Comparison of ENCODE assay signal across 9 cellular contexts in the genomic region with DNA sequence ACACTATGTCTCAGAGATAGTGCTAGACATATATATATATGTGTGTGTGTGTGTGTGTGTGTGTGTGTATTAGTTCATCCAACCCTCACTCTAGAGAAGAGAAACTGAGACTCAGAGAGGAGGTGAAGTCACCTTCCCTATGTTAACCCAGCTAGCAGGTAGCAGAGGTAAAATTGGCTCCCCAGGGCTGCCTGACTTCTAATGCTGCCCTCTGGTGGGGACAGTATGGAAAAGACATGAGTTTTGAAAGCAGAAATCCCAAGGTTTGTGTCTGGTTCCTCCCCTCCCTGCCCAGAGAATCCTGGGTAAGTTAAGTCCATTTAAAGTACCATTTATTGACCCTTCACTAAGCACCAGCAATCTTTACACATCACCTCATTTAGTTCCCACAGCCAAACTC.
DNase-seq lines count a peak whose midpoint lies in the region; ATAC-seq and TF ChIP-seq lines count a peak whose summit lies in the region.
"Had no signal": no experiment of that assay in that cellular context is flagged by ENCODE, and none has a peak within 500 bp of the region (broad histone marks: within the 10 kb centered on the region; RNA-seq: fewer than 3 reads in every experiment).

No MANE protein-coding gene starts in this region.

- no peaks in the 10 kb centered on the region for H3K27me3 ChIP-seq in MM.1S (replicated peaks; ENCODE audit: insufficient read depth, low read length)
- H3K27me3 ChIP-seq in mammary epithelial cell (ENCODE audit: insufficient read depth, low read length) = no peaks in the 10 kb centered on the region
- H3K27me3 ChIP-seq: tibial nerve had no signal

- H3K27ac ChIP-seq in MM.1S (ENCODE audit: low read length) = no peak overlapping the region
- H3K27ac ChIP-seq in mammary epithelial cell (ENCODE audit: insufficient read depth, low read depth, low read length) = no peak overlapping the region
- H3K27ac ChIP-seq: tibial nerve had no signal

- intact Hi-C loops in mammary epithelial cell (cut with micrococcal nuclease) = loop anchor here (1.0 to 10.0 kb wide), 4 partner anchors 53 to 144 kb away; a partner anchor contains a TSS

- TF ChIP-seq CTCF in MM.1S (IDR thresholded peaks at IDR 0.05; ENCODE audit: low read length) = peak; percentile 68
- TF ChIP-seq CTCF in mammary epithelial cell (conservative IDR thresholded peaks at IDR 0.05 in 1 of 2, IDR thresholded peaks at IDR 0.05 in 1 of 2; ENCODE audit: extremely low read depth in 1 of 2, insufficient read depth in 1 of 2, low read depth in 1 of 2, low read length in 2 of 2) = peak; percentile 51 to 71

- no peaks in the 10 kb centered on the region for H3K9me3 Mint-ChIP-seq in activated naive CD8-positive, alpha-beta T cell treated with anti-CD3 and anti-CD28 coated beads, Interleukin-2, amount 50 U/mL, for 24 hours
- peaks cover 6% of the 10 kb centered on the region for H3K9me3 Mint-ChIP-seq in activated naive CD8-positive, alpha-beta T cell treated with anti-CD3 and anti-CD28 coated beads for 36 hours

- CTCF ChIA-PET in mammary epithelial cell (lab: Charles Lee; ENCODE audit: low non-redundant PET) = interaction anchor here (0.6 to 0.7 kb wide), 4 partner anchors 22 to 147 kb away, joined by 3 to 5 read pairs (median 4); no protein-coding TSS in a partner anchor

- H3K4me3 ChIP-seq in MM.1S (ENCODE audit: low read length) = no peak overlapping the region
- H3K4me3 ChIP-seq in mammary epithelial cell (replicated peaks in 1 of 3; ENCODE audit: insufficient read depth in 1 of 3, low read depth in 2 of 3, low read length in 3 of 3) = no peak overlapping the region
- H3K4me3 ChIP-seq: tibial nerve had no signal

- H3K4me3 Mint-ChIP-seq in activated naive CD8-positive, alpha-beta T cell treated with anti-CD3 and anti-CD28 coated beads, Interleukin-2, amount 50 U/mL, for 24 hours = no peak overlapping the region
- no peak overlapping the region for H3K4me3 Mint-ChIP-seq in activated naive CD8-positive, alpha-beta T cell treated with anti-CD3 and anti-CD28 coated beads for 36 hours

- no peaks in the 10 kb centered on the region for H3K36me3 ChIP-seq in MM.1S (replicated peaks; ENCODE audit: insufficient read depth, low read length)
- H3K36me3 ChIP-seq in mammary epithelial cell (ENCODE audit: insufficient read depth, low read length) = no peaks in the 10 kb centered on the region
- H3K36me3 ChIP-seq: tibial nerve had no signal

- peaks cover 2% of the 10 kb centered on the region for H3K36me3 Mint-ChIP-seq in activated naive CD8-positive, alpha-beta T cell treated with anti-CD3 and anti-CD28 coated beads, Interleukin-2, amount 50 U/mL, for 24 hours (ENCODE audit: low read depth)
- H3K36me3 Mint-ChIP-seq in activated naive CD8-positive, alpha-beta T cell treated with anti-CD3 and anti-CD28 coated beads for 36 hours = peaks cover 2% of the 10 kb centered on the region

- H3K79me2 ChIP-seq in MM.1S (ENCODE audit: low read length) (no peaks in the 10 kb centered on the region), mammary epithelial cell (ENCODE audit: insufficient read depth, low read length) (no peaks in the 10 kb centered on the region)

- dilution Hi-C loops in mammary epithelial cell (cut with HindIII; ENCODE audit: low sequenced_read_pairs) = no loop called here

- no peak overlapping the region for H2AFZ ChIP-seq in MM.1S (ENCODE audit: low read length)
- H2AFZ ChIP-seq in mammary epithelial cell (ENCODE audit: low read depth, low read length) = no peak overlapping the region

- in situ Hi-C loops in mammary epithelial cell (cut with MboI; ENCODE audit: low sequenced_read_pairs in 2 of 2) = loop anchor here in 1 of 2 donors (10.0 kb wide), 1 partner anchor 113 kb away; no protein-coding TSS in a partner anchor

- BruUV-seq in mammary epithelial cell (replicated peaks; lab: Mats Ljungman, UMichigan) = no TSS peak

- H3K27ac Mint-ChIP-seq in activated naive CD8-positive, alpha-beta T cell treated with anti-CD3 and anti-CD28 coated beads, Interleukin-2, amount 50 U/mL, for 24 hours = no peak overlapping the region
- H3K27ac Mint-ChIP-seq in activated naive CD8-positive, alpha-beta T cell treated with anti-CD3 and anti-CD28 coated beads for 36 hours = no peak overlapping the region

- H3K27me3 Mint-ChIP-seq in activated naive CD8-positive, alpha-beta T cell treated with anti-CD3 and anti-CD28 coated beads, Interleukin-2, amount 50 U/mL, for 24 hours = peaks cover 17% of the 10 kb centered on the region
- peaks cover 26% of the 10 kb centered on the region for H3K27me3 Mint-ChIP-seq in activated naive CD8-positive, alpha-beta T cell treated with anti-CD3 and anti-CD28 coated beads for 36 hours

- H3K4me1 ChIP-seq in MM.1S (ENCODE audit: low read length) = no peaks in the 10 kb centered on the region
- H3K4me1 ChIP-seq in mammary epithelial cell (ENCODE audit: insufficient read depth, low read length) = no peaks in the 10 kb centered on the region
- H3K4me1 ChIP-seq: tibial nerve had no signal

- H3K9me3 ChIP-seq in MM.1S (replicated peaks; ENCODE audit: insufficient read depth, low read length) = no peaks in the 10 kb centered on the region
- H3K9me3 ChIP-seq in mammary epithelial cell (replicated peaks; ENCODE audit: insufficient read depth, low read length) = no peaks in the 10 kb centered on the region

- H3K9ac ChIP-seq in MM.1S (ENCODE audit: low read length) (no peak overlapping the region), mammary epithelial cell (ENCODE audit: insufficient read depth, low read length) (no peak overlapping the region)

- H3K9me2 ChIP-seq in MM.1S (replicated peaks; ENCODE audit: insufficient read depth, low read length) = no peaks in the 10 kb centered on the region

- no peaks in the 10 kb centered on the region for H3F3A ChIP-seq in MM.1S (ENCODE audit: insufficient read depth, low read length)

- no peaks in the 10 kb centered on the region for H3K4me1 Mint-ChIP-seq in activated naive CD8-positive, alpha-beta T cell treated with anti-CD3 and anti-CD28 coated beads, Interleukin-2, amount 50 U/mL, for 24 hours
- no peaks in the 10 kb centered on the region for H3K4me1 Mint-ChIP-seq in activated naive CD8-positive, alpha-beta T cell treated with anti-CD3 and anti-CD28 coated beads for 36 hours

- DNase-seq in activated naive CD8-positive, alpha-beta T cell treated with anti-CD3 and anti-CD28 coated beads, Interleukin-2, amount 50 U/mL, for 24 hours = peak; percentile 20
- no peak for DNase-seq in activated naive CD8-positive, alpha-beta T cell treated with anti-CD3 and anti-CD28 coated beads for 36 hours
- DNase-seq in MM.1S (peak; percentile 60), mammary epithelial cell (peak; percentile 29), activated gamma-delta T cell (lab: John Stamatoyannopoulos, UW) (no peak)
- peak; percentile 26 for DNase-seq in stimulated activated CD8-positive, alpha-beta memory T cell treated with anti-CD3 and anti-CD28 coated beads, Interleukin-4, amount 100 ng/mL, for 48 hours

- no peak for ATAC-seq in activated naive CD8-positive, alpha-beta T cell treated with anti-CD3 and anti-CD28 coated beads, Interleukin-2, amount 50 U/mL, for 24 hours
- ATAC-seq in HG03469 (IDR thresholded peaks at IDR 0.05; ENCODE audit: unreplicated experiment) = no peak
- ATAC-seq in activated CD4-positive, CD25-positive, alpha-beta regulatory T cell treated with anti-CD3 and anti-CD28 coated beads, Interleukin-2, amount 50 U/mL, for 24 hours = no peak

- H3K4me2 ChIP-seq in MM.1S (ENCODE audit: low read depth, low read length) = no peak overlapping the region
- H3K4me2 ChIP-seq in mammary epithelial cell (ENCODE audit: insufficient read depth, low read depth, low read length) = no peak overlapping the region

- H4K20me1 ChIP-seq in MM.1S (ENCODE audit: insufficient read depth, low read length) = no peaks in the 10 kb centered on the region
- H4K20me1 ChIP-seq in mammary epithelial cell (ENCODE audit: insufficient read depth, low read length) = no peaks in the 10 kb centered on the region

Comparison
In these comparisons a context has a peak if more than half of its experiments do, and no peak if none do; other contexts are left out.
1. DNase-seq: peak in activated naive CD8-positive, alpha-beta T cell treated with anti-CD3 and anti-CD28 coated beads, Interleukin-2, amount 50 U/mL, for 24 hours (single experiment), MM.1S (single experiment), mammary epithelial cell (single experiment) and stimulated activated CD8-positive, alpha-beta memory T cell treated with anti-CD3 and anti-CD28 coated beads, Interleukin-4, amount 100 ng/mL, for 48 hours (single experiment); none in activated naive CD8-positive, alpha-beta T cell treated with anti-CD3 and anti-CD28 coated beads for 36 hours (single experiment) and activated gamma-delta T cell (single experiment).